Comparison of ENCODE assay signal across 19 cellular contexts in genomic region chr17:17359271-17359670, GRCh38. TPM values are rescaled to one million over a fixed set of nuclear protein-coding genes. Genes with fewer than 3 reads are reported as not detected.
DNase-seq lines count a peak whose midpoint lies in the region; ATAC-seq, FAIRE-seq and TF ChIP-seq lines count a peak whose summit lies in the region.
"Had no signal": no experiment of that assay in that cellular context is flagged by ENCODE, and none has a peak within 500 bp of the region (broad histone marks: within the 10 kb centered on the region; RNA-seq: fewer than 3 reads in every experiment).

No MANE protein-coding gene starts in this region.

- no peak overlapping the region for H3K27ac Mint-ChIP-seq in chondrocyte (ENCODE audit: unreplicated experiment)
- H3K27ac Mint-ChIP-seq: B cell had no signal

- no peak for ATAC-seq in right cardiac atrium
- no peak for ATAC-seq in upper lobe of right lung
- ATAC-seq: GM12878 had no signal

- H3K27me3 ChIP-seq in right atrium auricular region (no peaks in the 10 kb centered on the region), right cardiac atrium (ENCODE audit: control insufficient read depth, insufficient read depth) (no peaks in the 10 kb centered on the region), upper lobe of right lung (no peaks in the 10 kb centered on the region)
- H3K27me3 ChIP-seq: BLaER1 treated with 17β-estradiol and CSF1 and Interleukin-3, amounts not matched to agents 10 nM and 100 nM had no signal

- H3K4me1 ChIP-seq in right atrium auricular region (peaks cover 0 to 18% of the 10 kb centered on the region in 2 donors), right cardiac atrium (ENCODE audit: control insufficient read depth, insufficient read depth, low read length) (no peaks in the 10 kb centered on the region), upper lobe of right lung (peaks cover 13% of the 10 kb centered on the region)
- H3K4me1 ChIP-seq: HAP-1 had no signal

- no peaks in the 10 kb centered on the region for H3K9me3 ChIP-seq in right atrium auricular region
- no peaks in the 10 kb centered on the region for H3K9me3 ChIP-seq in right cardiac atrium (ENCODE audit: control insufficient read depth, low read length)
- peaks cover 4% of the 10 kb centered on the region for H3K9me3 ChIP-seq in upper lobe of right lung

- no peak overlapping the region for H3K4me3 ChIP-seq in right atrium auricular region
- H3K4me3 ChIP-seq in right cardiac atrium (ENCODE audit: low read length) = no peak overlapping the region
- H3K4me3 ChIP-seq in upper lobe of right lung = no peak overlapping the region
- H3K4me3 ChIP-seq: BLaER1 treated with 17β-estradiol and CSF1 and Interleukin-3, amounts not matched to agents 10 nM and 100 nM; GM12878; GM23248; HAP-1 had no signal

- TF ChIP-seq POLR2A in GM12891 (IDR thresholded peaks at IDR 0.05; ENCODE audit: low read depth, low read length) = no peak

- H3K4me1 Mint-ChIP-seq in chondrocyte (ENCODE audit: low read depth) = no peaks in the 10 kb centered on the region

- DNase-seq in right atrium auricular region (ENCODE audit: low spot score) (no peak), right cardiac atrium (no peak), chondrocyte (ENCODE audit: low spot score) (peak; percentile 7), islet precursor cell (peak; percentile 35), upper lobe of right lung (peak; percentile 3), NCI-H2029 treated with DMSO at 0.1 percent for 48 hours (lab: John Stamatoyannopoulos, UW) (no peak), GM12891 (ENCODE audit: insufficient read length, low spot score) (no peak)
- DNase-seq: CD8-positive, alpha-beta memory T cell; COR-L47; DMS 273 treated with DMSO at 0.1 percent for 48 hours; DMS53; DND-41; EL; GM23248 had no signal

- H3K36me3 ChIP-seq in right atrium auricular region = no peaks in the 10 kb centered on the region
- no peaks in the 10 kb centered on the region for H3K36me3 ChIP-seq in upper lobe of right lung
- H3K36me3 ChIP-seq: BLaER1 treated with 17β-estradiol and CSF1 and Interleukin-3, amounts not matched to agents 10 nM and 100 nM; HAP-1 had no signal

- H3K36me3 Mint-ChIP-seq in chondrocyte (ENCODE audit: low read depth) = peaks cover 4% of the 10 kb centered on the region
- H3K36me3 Mint-ChIP-seq: CD8-positive, alpha-beta memory T cell had no signal

- H3K9me3 Mint-ChIP-seq in chondrocyte (ENCODE audit: low read depth) = peaks cover 19% of the 10 kb centered on the region

- WGBS in right cardiac atrium = 79% methylated on average over 2 of the region's 2 CpGs

- H3K27me3 Mint-ChIP-seq in chondrocyte (ENCODE audit: low read depth) = peaks cover 10% of the 10 kb centered on the region

- FAIRE-seq in GM12891 (lab: Jason Lieb, UNC) = no peak
- FAIRE-seq: GM12878, GM18507 had no signal

- TF ChIP-seq CTCF in right atrium auricular region (IDR thresholded peaks at IDR 0.05) = no peak
- TF ChIP-seq CTCF in chondrocyte (IDR thresholded peaks at IDR 0.05) = no peak
- TF ChIP-seq CTCF in upper lobe of right lung (IDR thresholded peaks at IDR 0.05) = no peak

- H3K27ac ChIP-seq in right atrium auricular region = peak overlapping the region; percentile 6 to 35
- no peak overlapping the region for H3K27ac ChIP-seq in right cardiac atrium (ENCODE audit: low read length)
- no peak overlapping the region for H3K27ac ChIP-seq in upper lobe of right lung
- H3K27ac ChIP-seq: BLaER1 treated with 17β-estradiol and CSF1 and Interleukin-3, amounts not matched to agents 10 nM and 100 nM; GM23248 had no signal

- intact Hi-C loops in right cardiac atrium (cut with DNase I) = loop anchor here in 2 of 4 donors (5.0 to 10.0 kb wide), 5 partner anchors 133 to 278 kb away; partner anchors contain the start of gene RASD1 (in 1 of the 2)
- intact Hi-C loops in upper lobe of right lung (cut with DNase I) = loop anchor here (5.0 kb wide), 2 partner anchors 133 to 283 kb away; no protein-coding TSS in a partner anchor

- no peak overlapping the region for H3K4me3 Mint-ChIP-seq in chondrocyte (ENCODE audit: unreplicated experiment)
- H3K4me3 Mint-ChIP-seq: B cell; CD8-positive, alpha-beta memory T cell had no signal

TF ChIP-seq in GM12891, 5 proteins besides CTCF, POLR2A, EP300 and RAD21:
- TF ChIP-seq POU2F2 (IDR thresholded peaks at IDR 0.05; ENCODE audit: low read depth, low read length) (no peak), TAF1 (IDR thresholded peaks at IDR 0.05; ENCODE audit: low read depth, low read length) (no peak), POLR2AphosphoS5 (IDR thresholded peaks at IDR 0.05; ENCODE audit: low read depth, low read length) (no peak), PAX5 (IDR thresholded peaks at IDR 0.05; ENCODE audit: insufficient read depth, low read length, severe bottlenecking) (no peak), SPI1 (IDR thresholded peaks at IDR 0.05; ENCODE audit: low read depth, low read length) (no peak)

RNA-seq across cellular contexts. Expression of gene NT5M, which starts 56.1 kb away (rescaled TPM):
- total RNA-seq in right atrium auricular region = 1 to 10 TPM; 4.3 to 6.7 TPM
- 1 to 10 TPM; 3.4 to 6.1 (median 5.2) TPM for total RNA-seq in right cardiac atrium
- 6.3 TPM for polyA plus RNA-seq in right cardiac atrium
- 3.5 to 4.0 TPM (median 4.0 TPM) in 3 replicates for total RNA-seq in chondrocyte
- total RNA-seq in upper lobe of right lung = 1.9 TPM
- polyA plus RNA-seq in GM12891 (2012; ENCODE audit: low read depth, missing spikeins) = 3.9 TPM

Comparison
In these comparisons a context has a peak if more than half of its experiments do, and no peak if none do; other contexts are left out.
1. H3K27ac ChIP-seq: peak in right atrium auricular region (2 of 2); none in right cardiac atrium (single experiment) and upper lobe of right lung (single experiment).
2. DNase-seq: peak in chondrocyte (single experiment), islet precursor cell (single experiment) and upper lobe of right lung (single experiment); none in right atrium auricular region (single experiment), right cardiac atrium (0 of 3), NCI-H2029 treated with DMSO at 0.1 percent for 48 hours (single experiment) and GM12891 (single experiment).